Comparison of ENCODE assay signal across 26 cellular contexts in genomic region chr4:149493492-149493891, GRCh38.
DNase-seq lines count a peak whose midpoint lies in the region; ATAC-seq, FAIRE-seq and TF ChIP-seq lines count a peak whose summit lies in the region.
"Had no signal": no experiment of that assay in that cellular context is flagged by ENCODE, and none has a peak within 500 bp of the region (broad histone marks: within the 10 kb centered on the region; RNA-seq: fewer than 3 reads in every experiment).

No MANE protein-coding gene starts in this region.

- H3K9me3 Mint-ChIP-seq in WTC11, result peaks cover 19% of the 10 kb centered on the region

- H3K27me3 Mint-ChIP-seq in WTC11 (ENCODE audit: low read depth), result no peaks in the 10 kb centered on the region

- no peak overlapping the region for H3K4me3 Mint-ChIP-seq in WTC11
- H3K4me3 Mint-ChIP-seq: natural killer cell; T-helper 2 cell treated with Interferon-gamma antibody and Interleukin-4, amounts not matched to agents 5 μg/mL and 100 μg/mL, for 36 hours had no signal

- ATAC-seq in WTC11 (peak; percentile 60), right cardiac atrium (no peak)
- ATAC-seq: left lung, natural killer cell, Panc1 had no signal

- WGBS in right cardiac atrium, result 71% methylated on average over 2 of the region's 2 CpGs

- FAIRE-seq in kidney (lab: Jason Lieb, UNC), result peak; percentile 19
- FAIRE-seq: GM18507 had no signal

- peak overlapping the region in 1 of 2 donors; percentile 18 for H3K27ac ChIP-seq in kidney (ENCODE audit: low read depth in 2 of 2, low read length in 2 of 2)
- no peak overlapping the region for H3K27ac ChIP-seq in right cardiac atrium (ENCODE audit: low read length)
- H3K27ac ChIP-seq: adrenal gland, BLaER1, breast epithelium, left lung, spleen, tibial nerve had no signal

- DNase-seq in ELR (ENCODE audit: low read depth) (peak; percentile 12), WTC11 (ENCODE audit: low spot score) (no peak), kidney (no peak), renal cortical epithelial cell (ENCODE audit: low read depth) (peak; percentile 75), right cardiac atrium (no peak), activated gamma-delta T cell (lab: John Stamatoyannopoulos, UW) (no peak)
- DNase-seq in activated CD8-positive, alpha-beta memory T cell treated with anti-CD3 and anti-CD28 coated beads for 24 hours, result no peak
- DNase-seq: activated CD4-positive, alpha-beta T cell treated with anti-CD3 and anti-CD28 coated beads for 48 hours; activated naive CD4-positive, alpha-beta T cell treated with Interleukin-2 at 50 U/mL for 16 hours; activated T-cell treated with anti-CD3 and anti-CD28 coated beads, Interleukin-2, amount 50 U/mL, for 48 hours; adrenal gland; COR-L47; DMS79; left lung; natural killer cell; NCI-H1694 treated with DMSO at 0.1 percent for 48 hours; NCI-H2171; NCI-H526; SHP77; spleen had no signal

- CTCF ChIA-PET in WTC11 (lab: Charles Lee), result no interaction called here

- H3K4me3 ChIP-seq in kidney (ENCODE audit: low read length in 2 of 2) (no peak overlapping the region), right cardiac atrium (ENCODE audit: low read length) (no peak overlapping the region)
- H3K4me3 ChIP-seq: adrenal gland, BLaER1, breast epithelium, left lung, spleen, tibial nerve had no signal

- H3K9ac ChIP-seq in kidney (ENCODE audit: low read length in 2 of 2), result no peak overlapping the region
- H3K9ac ChIP-seq: BLaER1 had no signal

- intact Hi-C loops in kidney (cut with DNase I) (no loop called here), right cardiac atrium (cut with DNase I) (no loop called here)

- POLR2A ChIA-PET in WTC11 (lab: Charles Lee), result no interaction called here

- no peaks in the 10 kb centered on the region for H3K36me3 Mint-ChIP-seq in WTC11

- H3K36me3 ChIP-seq in kidney (ENCODE audit: control insufficient read depth in 1 of 2, insufficient read depth in 2 of 2, low read length in 2 of 2), result no peaks in the 10 kb centered on the region
- H3K36me3 ChIP-seq: adrenal gland, BLaER1, breast epithelium, left lung, spleen, tibial nerve had no signal

- H3K27me3 ChIP-seq in right cardiac atrium (ENCODE audit: control insufficient read depth, insufficient read depth), result no peaks in the 10 kb centered on the region
- H3K27me3 ChIP-seq: adrenal gland, BLaER1, breast epithelium, left lung, spleen, tibial nerve had no signal

- H3K4me1 Mint-ChIP-seq in WTC11, result peaks cover 8% of the 10 kb centered on the region
- H3K4me1 Mint-ChIP-seq: natural killer cell had no signal

- H3K4me1 ChIP-seq in kidney (ENCODE audit: control insufficient read depth in 1 of 2, insufficient read depth in 1 of 2, low read depth in 1 of 2, low read length in 2 of 2) (peaks cover 0 to 8% of the 10 kb centered on the region in 2 donors), right cardiac atrium (ENCODE audit: control insufficient read depth, insufficient read depth, low read length) (no peaks in the 10 kb centered on the region)
- H3K4me1 ChIP-seq: BLaER1, breast epithelium, left lung, spleen, tibial nerve had no signal

- H3K27ac Mint-ChIP-seq in WTC11, result no peak overlapping the region
- H3K27ac Mint-ChIP-seq: natural killer cell; T-helper 2 cell treated with Interferon-gamma antibody and Interleukin-4, amounts not matched to agents 5 μg/mL and 100 μg/mL, for 36 hours had no signal

- no peak for TF ChIP-seq CTCF in WTC11 (IDR thresholded peaks at IDR 0.05)
- TF ChIP-seq CTCF in kidney (IDR thresholded peaks at IDR 0.05; ENCODE audit: borderline replicate concordance, extremely low read depth, insufficient read depth), result no peak

- H3K9me3 ChIP-seq in kidney (ENCODE audit: control insufficient read depth in 1 of 2, low read length in 2 of 2) (no peaks in the 10 kb centered on the region), right cardiac atrium (ENCODE audit: control insufficient read depth, low read length) (no peaks in the 10 kb centered on the region)
- H3K9me3 ChIP-seq: adrenal gland, BLaER1, breast epithelium, left lung, tibial nerve had no signal

TF ChIP-seq in WTC11, 78 proteins besides CTCF, POLR2A, EP300 and RAD21 (continues in another document):
- TF ChIP-seq NFYB (CRISPR knock-in tag; conservative IDR thresholded peaks at IDR 0.05; ENCODE audit: low read depth) (no peak), USF2 (CRISPR knock-in tag; IDR thresholded peaks at IDR 0.05) (no peak), TP53 (CRISPR knock-in tag; IDR thresholded peaks at IDR 0.05) (no peak), MAX (CRISPR knock-in tag; IDR thresholded peaks at IDR 0.05) (no peak), ZNF416 (CRISPR knock-in tag; IDR thresholded peaks at IDR 0.05) (no peak), TEAD1 (CRISPR knock-in tag; IDR thresholded peaks at IDR 0.05) (no peak), MLX (CRISPR knock-in tag; IDR thresholded peaks at IDR 0.05) (no peak), AFF4 (CRISPR knock-in tag; IDR thresholded peaks at IDR 0.05; ENCODE audit: borderline replicate concordance) (no peak), ATF2 (CRISPR knock-in tag; IDR thresholded peaks at IDR 0.05; ENCODE audit: borderline replicate concordance, low read depth) (no peak), ZNF425 (CRISPR knock-in tag; conservative IDR thresholded peaks at IDR 0.05) (no peak), GABPB1 (CRISPR knock-in tag; IDR thresholded peaks at IDR 0.05) (no peak), NFATC4 (CRISPR knock-in tag; IDR thresholded peaks at IDR 0.05) (no peak)

Comparison
In these comparisons a context has a peak if more than half of its experiments do, and no peak if none do; other contexts are left out.
1. DNase-seq: peak in ELR (single experiment) and renal cortical epithelial cell (single experiment); none in WTC11 (single experiment), kidney (single experiment), right cardiac atrium (0 of 3), activated gamma-delta T cell (single experiment) and activated CD8-positive, alpha-beta memory T cell treated with anti-CD3 and anti-CD28 coated beads for 24 hours (single experiment).